Comparison of ENCODE assay signal across 11 cellular contexts in the genomic region with DNA sequence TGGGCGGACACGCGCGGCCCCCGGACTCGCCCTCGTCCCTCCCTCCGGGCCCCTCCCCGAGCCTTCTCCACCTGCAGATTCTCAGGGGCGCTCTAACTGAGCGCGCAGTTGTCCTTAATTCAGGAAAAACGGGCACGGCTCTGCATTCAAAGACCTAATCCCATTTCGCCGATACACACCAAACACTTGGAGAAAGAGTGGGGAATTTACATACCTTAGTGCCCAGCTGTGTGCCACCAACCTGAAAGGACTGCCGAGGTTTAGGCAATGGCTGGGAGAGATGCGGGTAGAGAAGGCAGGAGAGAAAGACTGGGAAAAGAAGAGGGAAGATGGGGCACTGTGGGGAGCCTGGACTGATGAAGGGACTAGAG. TPM values are rescaled to one million over a fixed set of nuclear protein-coding genes. Genes with fewer than 3 reads are reported as not detected.
DNase-seq lines count a peak whose midpoint lies in the region; FAIRE-seq and TF ChIP-seq lines count a peak whose summit lies in the region.
"Had no signal": no experiment of that assay in that cellular context is flagged by ENCODE, and none has a peak within 500 bp of the region (broad histone marks: within the 10 kb centered on the region; RNA-seq: fewer than 3 reads in every experiment).

No MANE protein-coding gene starts in this region.

- H3K27ac Mint-ChIP-seq in osteocyte (ENCODE audit: unreplicated experiment): no peak overlapping the region

- H3K27me3 ChIP-seq in small intestine (ENCODE audit: control insufficient read depth in 2 of 2, insufficient read depth in 2 of 2, low read length in 2 of 2): peaks cover 6% of the 10 kb centered on the region in 2 donors

- WGBS in small intestine, 3 donors: 9 to 19% (median 15%) methylated on average over 18 of the region's 18 CpGs

- H3K36me3 Mint-ChIP-seq in osteocyte (ENCODE audit: unreplicated experiment): no peaks in the 10 kb centered on the region

- H3K9me3 ChIP-seq in small intestine (ENCODE audit: control insufficient read depth, low read depth): no peaks in the 10 kb centered on the region

- FAIRE-seq in small intestine (lab: Jason Lieb, UNC): no peak

- H3K4me1 Mint-ChIP-seq in osteocyte (ENCODE audit: unreplicated experiment): peaks cover 5% of the 10 kb centered on the region

- CTCF ChIA-PET in AG04449 (lab: Yijun Ruan, JAX): no interaction called here

- H3K27ac ChIP-seq in small intestine (ENCODE audit: low read depth in 1 of 2, low read length in 1 of 2): no peak overlapping the region
- H3K27ac ChIP-seq: SK-N-MC had no signal

- TF ChIP-seq CTCF in AG04449 (IDR thresholded peaks at IDR 0.05; ENCODE audit: insufficient read depth, low read length, missing control alignments) (no peak), fibroblast of villous mesenchyme (IDR thresholded peaks at IDR 0.05; ENCODE audit: insufficient read depth, low read depth, low read length) (no peak), osteocyte (IDR thresholded peaks at IDR 0.05) (no peak)

- no peaks in the 10 kb centered on the region for H3K4me1 ChIP-seq in small intestine (ENCODE audit: control insufficient read depth in 2 of 2, insufficient read depth in 1 of 2, low read depth in 1 of 2, low read length in 1 of 2)

- H3K4me3 ChIP-seq in AG04449 (ENCODE audit: low read depth, low read length) (peak overlapping the region; percentile 36), fibroblast of villous mesenchyme (ENCODE audit: low read depth, low read length) (peak overlapping the region; percentile 40), small intestine (ENCODE audit: low read depth in 1 of 2, low read length in 2 of 2) (peak overlapping the region in 1 of 2 donors; percentile 27)
- H3K4me3 ChIP-seq: SK-N-MC had no signal

- no peak for DNase-seq in AG04449 (ENCODE audit: low read depth, low spot score)
- peak; percentile 48 for DNase-seq in NCI-H69 (lab: John Stamatoyannopoulos, UW)
- DNase-seq in fibroblast of villous mesenchyme (ENCODE audit: low read depth): no peak
- DNase-seq in osteocyte (ENCODE audit: extremely low spot score, unreplicated experiment): no peak
- DNase-seq in NK-92 (lab: John Stamatoyannopoulos, UW; ENCODE audit: unreplicated experiment): no peak
- DNase-seq in NOMO-1 treated with DMSO at 0.1 percent for 48 hours (lab: John Stamatoyannopoulos, UW; ENCODE audit: unreplicated experiment): no peak
- no peak for DNase-seq in small intestine
- no peak for DNase-seq in activated CD4-positive, alpha-beta T cell treated with anti-CD3 and anti-CD28 coated beads, Interleukin-2, amount 50 U/mL, for 48 hours
- DNase-seq: GF-D8 had no signal

- H3K27me3 Mint-ChIP-seq in osteocyte (ENCODE audit: unreplicated experiment): peaks cover 42% of the 10 kb centered on the region

- H3K36me3 ChIP-seq in small intestine (ENCODE audit: control insufficient read depth in 2 of 2, insufficient read depth in 2 of 2, low read length in 2 of 2): no peaks in the 10 kb centered on the region

- H3K4me3 Mint-ChIP-seq in osteocyte (ENCODE audit: unreplicated experiment): peak overlapping the region; percentile 66

- POLR2A ChIA-PET in AG04449 (lab: Yijun Ruan, JAX): no interaction called here

- peaks cover 11% of the 10 kb centered on the region for H3K9me3 Mint-ChIP-seq in osteocyte (ENCODE audit: unreplicated experiment)

RNA-seq across cellular contexts. Expression of a gene that starts 21.8 kb away (rescaled TPM):
- total RNA-seq in fibroblast of villous mesenchyme (under 0.01 TPM in 2 replicates), osteocyte (0.16 and 0.48 TPM in 2 replicates)
- polyA plus RNA-seq in small intestine: under 1 TPM in 1 of 3 donors, not detected in 2; 0.18 TPM

RNA-seq across cellular contexts. Expression of a gene that starts 51.5 kb away (rescaled TPM):
- total RNA-seq in fibroblast of villous mesenchyme (not detected in 2 replicates), osteocyte (18.5 and 32.7 TPM in 2 replicates)
- not detected for polyA plus RNA-seq in small intestine
- total RNA-seq: myocyte had no signal

Comparison
In these comparisons a context has a peak if more than half of its experiments do, and no peak if none do; other contexts are left out.
1. RNA of a gene that starts 51.5 kb away (total RNA-seq): 18.5 to 32.7 TPM in osteocyte; not detected in fibroblast of villous mesenchyme; every median in the first group is over 10 times any median in the second.